In the genomic region with DNA sequence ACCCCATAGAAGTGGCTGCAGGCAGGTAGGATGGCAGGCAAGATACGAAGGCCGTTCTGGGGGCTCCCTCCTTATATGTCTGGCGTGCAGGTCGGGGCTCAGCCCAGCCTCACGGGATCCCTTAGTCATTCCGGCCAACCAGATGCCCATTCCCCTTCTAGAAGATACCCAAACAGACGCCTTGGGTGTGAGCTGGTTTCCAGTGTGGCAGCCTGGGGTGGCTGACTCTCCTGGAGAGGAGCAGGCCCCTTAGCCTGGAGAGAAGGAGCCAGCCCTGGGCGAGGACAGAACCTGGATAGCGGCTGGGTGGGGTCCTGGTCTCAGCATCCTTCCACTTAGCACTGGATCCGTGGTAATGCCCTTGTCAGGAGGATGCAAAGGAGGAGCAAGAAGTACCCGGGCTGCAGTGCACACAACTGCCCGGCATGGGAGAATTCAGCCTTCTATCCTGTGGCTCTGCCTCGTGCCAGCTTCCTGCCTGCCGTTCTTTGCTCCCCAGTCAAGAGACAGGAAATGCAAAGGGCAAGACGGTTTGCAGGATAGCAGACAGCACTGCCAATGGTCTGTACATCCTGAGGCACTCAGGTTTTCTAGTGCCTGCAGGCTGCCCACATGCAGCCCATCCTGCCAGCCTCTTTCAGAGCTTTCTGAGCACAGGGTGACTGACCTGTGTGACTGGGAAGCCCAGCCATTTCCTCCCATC, we compare ENCODE assay signal across 15 cellular contexts. TPM values are rescaled to one million over a fixed set of nuclear protein-coding genes. Genes with fewer than 3 reads are reported as not detected.
DNase-seq lines count a peak whose midpoint lies in the region; ATAC-seq and TF ChIP-seq lines count a peak whose summit lies in the region.
"Had no signal": no experiment of that assay in that cellular context is flagged by ENCODE, and none has a peak within 500 bp of the region (broad histone marks: within the 10 kb centered on the region; RNA-seq: fewer than 3 reads in every experiment).

No MANE protein-coding gene starts in this region.

- H3K9me2 ChIP-seq in GM23338 (ENCODE audit: insufficient read depth) (no peaks in the 10 kb centered on the region), SK-N-SH (no peaks in the 10 kb centered on the region)

- in situ Hi-C loops in SK-MEL-5 (cut with HindIII; ENCODE audit: low pct_unique_long_range_greater_than_20kb, low sequenced_read_pairs), result no loop called here

- peak overlapping the region; percentile 63 for H2BK12ac ChIP-seq in neuronal stem cell (ENCODE audit: low read length)

- H3K9me3 ChIP-seq in neuronal stem cell (replicated peaks in 1 of 2; ENCODE audit: control insufficient read depth in 2 of 2, insufficient read depth in 1 of 2, low read depth in 1 of 2, low read length in 2 of 2) (no peaks in the 10 kb centered on the region), SK-N-SH (no peaks in the 10 kb centered on the region)
- H3K9me3 ChIP-seq: SJSA1 had no signal

- no peaks in the 10 kb centered on the region for H4K20me1 ChIP-seq in GM23338 (replicated peaks; ENCODE audit: insufficient read depth)
- H4K20me1 ChIP-seq in SK-N-SH (ENCODE audit: insufficient read depth), result no peaks in the 10 kb centered on the region

- H2AFZ ChIP-seq in GM23338, result peak overlapping the region; percentile 74; the same call in 1 of the 2 replicates
- H2AFZ ChIP-seq in neuronal stem cell (ENCODE audit: low read length), result no peak overlapping the region
- H2AFZ ChIP-seq in SK-N-SH (ENCODE audit: low read depth), result no peak overlapping the region
- H2AFZ ChIP-seq: PC-9 had no signal

- H3K23ac ChIP-seq in neuronal stem cell (ENCODE audit: low read depth, low read length, poor library complexity), result no peak overlapping the region

- no peak for TF ChIP-seq RAD21 in SK-N-SH (IDR thresholded peaks at IDR 0.05; ENCODE audit: low read length)

- H3K4me3 ChIP-seq in GM23338, result no peak overlapping the region
- H3K4me3 ChIP-seq in neuronal stem cell (ENCODE audit: low read length in 2 of 2), result no peak overlapping the region
- no peak overlapping the region for H3K4me3 ChIP-seq in SK-N-SH (ENCODE audit: low read depth in 2 of 2, low read length in 1 of 2)
- H3K4me3 ChIP-seq: PC-9, SJSA1 had no signal

- no peak overlapping the region for H3K14ac ChIP-seq in neuronal stem cell (ENCODE audit: low read length)

- ATAC-seq in GM23338 (no peak), GM21526 (IDR thresholded peaks at IDR 0.05; ENCODE audit: low FRiP score, unreplicated experiment) (no peak)

- H4K91ac ChIP-seq in neuronal stem cell (ENCODE audit: low read depth, low read length, poor library complexity), result no peak overlapping the region

- peak overlapping the region; percentile 27 for H2BK15ac ChIP-seq in neuronal stem cell (ENCODE audit: low read length)

- H2BK5ac ChIP-seq in neuronal stem cell (ENCODE audit: low read length), result peak overlapping the region; percentile 19

- H2BK120ac ChIP-seq in neuronal stem cell (ENCODE audit: low read depth, low read length), result peak overlapping the region; percentile 24

- no peaks in the 10 kb centered on the region for H3K27me3 ChIP-seq in GM23338 (ENCODE audit: insufficient read depth)
- peaks cover 0 to 8% (median 0%) of the 10 kb centered on the region in 3 experiments for H3K27me3 ChIP-seq in neuronal stem cell (ENCODE audit: control insufficient read depth in 3 of 3, insufficient read depth in 3 of 3, low read depth in 1 of 3, low read length in 3 of 3)
- H3K27me3 ChIP-seq in SK-N-SH (ENCODE audit: insufficient read depth), result no peaks in the 10 kb centered on the region
- H3K27me3 ChIP-seq: SJSA1 had no signal

- no CpG with 5 or more reads among the region's 15 CpGs for WGBS in neuronal stem cell (ENCODE audit: extremely low coverage in 2 of 2, insufficient read length in 2 of 2, insufficient replicate concordance in 1 of 2), 2 donors
- WGBS in SK-N-SH (ENCODE audit: low lambda C conversion rate), result 79% methylated on average over 12 of the region's 15 CpGs

- no peaks in the 10 kb centered on the region for H3K79me2 ChIP-seq in GM23338 (replicated peaks; ENCODE audit: insufficient read depth)
- no peaks in the 10 kb centered on the region for H3K79me2 ChIP-seq in SK-N-SH (ENCODE audit: insufficient read depth)

- no peaks in the 10 kb centered on the region for H3K79me1 ChIP-seq in neuronal stem cell (ENCODE audit: low read depth, low read length)

- H3K9me3 Mint-ChIP-seq in GM23338, result no peaks in the 10 kb centered on the region
- H3K9me3 Mint-ChIP-seq: CD4-positive, alpha-beta T cell; IgD-negative memory B cell had no signal

- H3K9ac ChIP-seq in neuronal stem cell (ENCODE audit: low read depth, low read length, poor library complexity) (peak overlapping the region; percentile 47), SK-N-SH (no peak overlapping the region)

- H3K36me3 Mint-ChIP-seq in GM23338 (ENCODE audit: low read depth), result no peaks in the 10 kb centered on the region
- H3K36me3 Mint-ChIP-seq: IgD-negative memory B cell had no signal

- CTCF ChIA-PET in SK-N-SH (lab: Yijun Ruan, JAX), result interaction anchor here (0.6 to 2.8 kb wide), 6 partner anchors 17 to 430 kb away, joined by 3 to 19 read pairs (median 4); no protein-coding TSS in a partner anchor

- peak; percentile 7 for DNase-seq in Daoy (ENCODE audit: low read depth)
- DNase-seq in GM23338 (ENCODE audit: low spot score), result no peak
- peak; percentile 52 for DNase-seq in SK-MEL-5 (ENCODE audit: low read depth, low spot score)
- DNase-seq in neuronal stem cell (ENCODE audit: low spot score), result no peak
- no peak for DNase-seq in stimulated activated naive CD4-positive, alpha-beta T cell treated with Interleukin-2 at 50 U/mL for 16 hours (lab: John Stamatoyannopoulos, UW)
- no peak for DNase-seq in SK-N-SH
- DNase-seq: CD4-positive, alpha-beta T cell; HCEC 1CT; NCI-H1436 treated with DMSO at 0.1 percent for 48 hours; NCI-H2029 treated with DMSO at 0.1 percent for 48 hours; PC-9 had no signal

- peaks cover 13% of the 10 kb centered on the region; the same call in 2 of the 3 replicates for H3K4me1 Mint-ChIP-seq in GM23338

- TF ChIP-seq CTCF in GM23338 (conservative IDR thresholded peaks at IDR 0.05; ENCODE audit: low read depth in 2 of 2), result no peak
- no peak for TF ChIP-seq CTCF in SK-N-SH (IDR thresholded peaks at IDR 0.05)

- H3K27ac Mint-ChIP-seq in GM23338, result no peak overlapping the region
- H3K27ac Mint-ChIP-seq: CD4-positive, alpha-beta T cell; IgD-negative memory B cell had no signal

- no peak for TF ChIP-seq EP300 in SK-N-SH (IDR thresholded peaks at IDR 0.05; ENCODE audit: borderline replicate concordance in 1 of 2, low read depth in 1 of 2, low read length in 1 of 2)

- H3K4me1 ChIP-seq in GM23338 (ENCODE audit: insufficient read depth) (no peaks in the 10 kb centered on the region), neuronal stem cell (ENCODE audit: control insufficient read depth in 2 of 2, insufficient read depth in 1 of 2, low read depth in 1 of 2, low read length in 2 of 2) (peaks cover 0 to 15% of the 10 kb centered on the region in 2 donors), SK-N-SH (ENCODE audit: control insufficient read depth in 1 of 2, insufficient read depth in 2 of 2, low read depth in 1 of 2, low read length in 1 of 2) (peaks cover 10 to 30% of the 10 kb centered on the region in 2 experiments; a peak in 3 of 4 replicates)
- H3K4me1 ChIP-seq: SJSA1 had no signal

- H3K4ac ChIP-seq in neuronal stem cell (ENCODE audit: low read length), result no peak overlapping the region

- no peak overlapping the region for H2AK5ac ChIP-seq in neuronal stem cell (ENCODE audit: low read depth, low read length)

- POLR2A ChIA-PET in SK-N-SH (lab: Yijun Ruan, JAX), result no interaction called here

- H3K27ac ChIP-seq in GM23338 (ENCODE audit: low read depth), result no peak overlapping the region
- no peak overlapping the region for H3K27ac ChIP-seq in neuronal stem cell (replicated peaks; ENCODE audit: low read length)
- H3K27ac ChIP-seq in SK-N-SH (ENCODE audit: low read depth in 2 of 2, low read length in 1 of 2), result no peak overlapping the region
- H3K27ac ChIP-seq: PC-9, SJSA1 had no signal

- H3K36me3 ChIP-seq in GM23338 (ENCODE audit: insufficient read depth) (no peaks in the 10 kb centered on the region), neuronal stem cell (replicated peaks in 1 of 2; ENCODE audit: control insufficient read depth in 2 of 2, insufficient read depth in 2 of 2, low read length in 2 of 2) (no peaks in the 10 kb centered on the region), SK-N-SH (replicated peaks in 1 of 2; ENCODE audit: control insufficient read depth in 1 of 2, insufficient read depth in 2 of 2, low read length in 1 of 2) (no peaks in the 10 kb centered on the region)
- H3K36me3 ChIP-seq: SJSA1 had no signal

- no peak overlapping the region for H4K8ac ChIP-seq in neuronal stem cell (ENCODE audit: low read depth, low read length)

- H3F3A ChIP-seq in GM23338 (replicated peaks; ENCODE audit: low read depth) (no peaks in the 10 kb centered on the region), SK-N-SH (replicated peaks; ENCODE audit: insufficient read depth) (peaks cover 31% of the 10 kb centered on the region)

- peak overlapping the region; percentile 52 for H3K18ac ChIP-seq in neuronal stem cell (ENCODE audit: low read length)

- peaks cover 8% of the 10 kb centered on the region for H3K27me3 Mint-ChIP-seq in GM23338 (ENCODE audit: insufficient read depth, low read depth, poor library complexity)

- H3K4me2 ChIP-seq in GM23338 (no peak overlapping the region), neuronal stem cell (ENCODE audit: insufficient read depth, low read length, poor library complexity, severe bottlenecking) (no peak overlapping the region), SK-N-SH (no peak overlapping the region)
- H3K4me2 ChIP-seq: PC-9 had no signal

- no peak overlapping the region for H3K4me3 Mint-ChIP-seq in GM23338
- H3K4me3 Mint-ChIP-seq: CD4-positive, alpha-beta T cell; IgD-negative memory B cell had no signal

TF ChIP-seq in GM23338, 12 proteins besides CTCF, POLR2A, EP300 and RAD21:
- TF ChIP-seq STAT1 (IDR thresholded peaks at IDR 0.05; ENCODE audit: unreplicated experiment), result no peak

TF ChIP-seq in SK-N-SH, 30 proteins besides CTCF, POLR2A, EP300 and RAD21:
- no peak for TF ChIP-seq TCF12 (IDR thresholded peaks at IDR 0.05)
- no peak for TF ChIP-seq YY1 (IDR thresholded peaks at IDR 0.05; ENCODE audit: low read depth)
TF ChIP-seq in SK-N-SH: peak in this region for 0.

RNA-seq across cellular contexts. Expression of a gene that starts 56.7 kb away (rescaled TPM):
- 4.4 and 5.6 TPM in 2 replicates for total RNA-seq in Daoy (2014; rRNA removed; shearing (Covaris generic))
- total RNA-seq in GM23338 (2014; rRNA removed; shearing (Covaris generic)), result 20.7 and 21.0 TPM in 2 replicates
- 9.9 and 10.5 TPM in 2 replicates for polyA plus RNA-seq in GM23338 (2016; fragmentation: Nextera tagmentation; extraction: Ambion mirVana)
- total RNA-seq in SK-MEL-5 (2014; rRNA removed; shearing (Covaris generic)), result 17.2 and 17.4 TPM in 2 replicates
- polyA plus RNA-seq in SK-MEL-5 (2015; cell fraction: cytosol; rRNA removed), result 24.0 and 32.7 TPM in 2 replicates
- 19.1 and 23.9 TPM in 2 replicates for polyA plus RNA-seq in SK-MEL-5 (2015; cell fraction: nucleus; rRNA removed)
- 70.3 TPM for polyA plus RNA-seq in neuronal stem cell (2013, experiment 1 of 2)
- polyA plus RNA-seq in neuronal stem cell (2013, experiment 2 of 2), result 72.7 TPM
- 10.4 and 12.8 TPM in 2 replicates for polyA plus RNA-seq in SK-N-SH (2012; rRNA removed)
- polyA plus RNA-seq in SK-N-SH (2012; cell fraction: cytosol; rRNA removed), result 14.4 and 14.8 TPM in 2 replicates
- polyA plus RNA-seq in SK-N-SH (2012; cell fraction: nucleus; rRNA removed), result 13.8 and 19.2 TPM in 2 replicates
- total RNA-seq: HT-29 had no signal
- polyA plus RNA-seq: IgD-negative memory B cell had no signal

Comparison
In these comparisons a context has a peak if more than half of its experiments do, and no peak if none do; other contexts are left out.
1. DNase-seq: peak in Daoy (single experiment) and SK-MEL-5 (single experiment); none in GM23338 (single experiment), neuronal stem cell (single experiment), stimulated activated naive CD4-positive, alpha-beta T cell treated with Interleukin-2 at 50 U/mL for 16 hours (single experiment) and SK-N-SH (single experiment).